1 cellular context compared by ENCODE assay signal in genomic region chr20:49925901-49926454, GRCh38.
A peak's percentile ranks its signal among the peaks of the same experiment; 100 is the strongest.
TF ChIP-seq lines count a peak whose summit lies in the region.

No MANE protein-coding gene starts in this region.

TF ChIP-seq in H1, 55 proteins besides CTCF, POLR2A, EP300 and RAD21 (continued from another document):
- TF ChIP-seq BACH1 (IDR thresholded peaks at IDR 0.05; ENCODE audit: low read length) = peak; percentile 35; the same call in 1 of the 2 replicates
- no peak for TF ChIP-seq SP2 (IDR thresholded peaks at IDR 0.05; ENCODE audit: low read length)
- no peak for TF ChIP-seq POU5F1 (IDR thresholded peaks at IDR 0.05; ENCODE audit: low read depth, low read length)
- TF ChIP-seq TAF7 (optimal IDR thresholded peaks at IDR 0.05; ENCODE audit: borderline replicate concordance, low read depth, low read length) = no peak
TF ChIP-seq in H1: peak in this region for 1.
